In the genomic region with DNA sequence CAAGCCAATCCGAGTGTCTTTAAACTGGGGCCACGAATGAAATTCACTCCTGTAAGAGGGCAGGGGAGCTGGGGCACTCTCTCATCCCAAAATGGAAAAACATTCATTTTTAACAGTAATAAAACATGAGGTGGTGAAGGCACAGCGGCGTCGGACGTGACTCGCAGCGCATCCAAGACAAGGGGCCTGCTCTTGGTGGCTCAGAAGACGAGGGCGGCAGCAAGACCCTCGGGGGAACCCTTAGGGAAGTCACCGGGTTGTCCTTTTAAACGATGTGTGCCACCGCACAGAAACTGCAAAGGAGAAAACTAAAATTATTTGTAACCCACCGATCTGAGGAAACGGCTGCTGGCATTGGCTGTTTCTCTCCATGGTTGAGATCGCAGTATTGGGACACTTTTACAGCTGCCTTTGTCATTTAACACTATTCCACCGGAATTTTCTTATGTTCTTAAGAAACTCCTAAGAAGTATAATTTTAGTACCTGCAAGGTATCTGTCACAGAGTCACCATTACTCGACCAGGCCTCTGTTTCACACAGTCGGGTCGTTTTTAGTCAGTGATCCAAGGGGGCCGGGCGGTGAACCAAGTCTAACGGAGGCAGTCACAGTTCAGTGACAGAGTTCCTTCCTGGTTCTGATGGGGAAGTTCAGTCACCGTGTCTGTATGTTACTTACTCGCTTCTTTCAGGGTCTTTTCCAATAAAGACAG, we compare ENCODE assay signal across 23 cellular contexts.
"Had no signal": no experiment of that assay in that cellular context is flagged by ENCODE, and none has a peak within 500 bp of the region (broad histone marks: within the 10 kb centered on the region; RNA-seq: fewer than 3 reads in every experiment).

No MANE protein-coding gene starts in this region.

- H3K9me3 Mint-ChIP-seq: activated naive CD4-positive, alpha-beta T cell treated with anti-CD3 and anti-CD28 coated beads, Interleukin-2, amount 50 U/mL, for 24 hours; activated T-cell treated with anti-CD3 and anti-CD28 coated beads, Interleukin-2, amount 50 U/mL, for 72 hours; effector memory CD8-positive, alpha-beta T cell; memory B cell; type B pancreatic cell had no signal

- H3K27ac Mint-ChIP-seq: activated naive CD4-positive, alpha-beta T cell treated with anti-CD3 and anti-CD28 coated beads, Interleukin-2, amount 50 U/mL, for 24 hours; activated T-cell treated with anti-CD3 and anti-CD28 coated beads, Interleukin-2, amount 50 U/mL, for 72 hours; effector memory CD8-positive, alpha-beta T cell; memory B cell; type B pancreatic cell had no signal

- H3K4me3 Mint-ChIP-seq: activated naive CD4-positive, alpha-beta T cell treated with anti-CD3 and anti-CD28 coated beads, Interleukin-2, amount 50 U/mL, for 24 hours; activated T-cell treated with anti-CD3 and anti-CD28 coated beads, Interleukin-2, amount 50 U/mL, for 72 hours; brain; effector memory CD8-positive, alpha-beta T cell; memory B cell; type B pancreatic cell had no signal

- ATAC-seq: activated T-cell treated with anti-CD3 and anti-CD28 coated beads, Interleukin-2, amount 50 U/mL, for 72 hours; effector memory CD8-positive, alpha-beta T cell; gastrocnemius medialis; mucosa of descending colon had no signal

- DNase-seq: activated CD4-positive, alpha-beta T cell treated with anti-CD3 and anti-CD28 coated beads for 4 hours; activated CD4-positive, alpha-beta T cell treated with anti-CD3 and anti-CD28 coated beads, Interleukin-2, amount 50 U/mL, for 48 hours; activated CD4-positive, CD25-positive, alpha-beta regulatory T cell; activated CD8-positive, alpha-beta memory T cell treated with anti-CD3 and anti-CD28 coated beads, Interleukin-2, amount 50 U/mL, for 48 hours; activated gamma-delta T cell; activated T-cell treated with anti-CD3 and anti-CD28 coated beads, Interleukin-2, amount 50 U/mL, for 72 hours; effector memory CD8-positive, alpha-beta T cell; esophagus squamous epithelium; gastrocnemius medialis; hypothalamus; posterior cingulate gyrus; retina; stimulated activated CD4-positive, alpha-beta T cell treated with anti-CD3 and anti-CD28 coated beads, Interleukin-2, amount 100 ng/mL, for 48 hours; stimulated activated CD8-positive, alpha-beta memory T cell treated with anti-CD3 and anti-CD28 coated beads, Interleukin-4, amount 100 ng/mL, for 48 hours; stimulated activated naive CD4-positive, alpha-beta T cell; T-helper 1 cell; T-helper 9 cell; testis had no signal

- H3K4me1 Mint-ChIP-seq: activated naive CD4-positive, alpha-beta T cell treated with anti-CD3 and anti-CD28 coated beads, Interleukin-2, amount 50 U/mL, for 24 hours had no signal

- H3K36me3 Mint-ChIP-seq: activated naive CD4-positive, alpha-beta T cell treated with anti-CD3 and anti-CD28 coated beads, Interleukin-2, amount 50 U/mL, for 24 hours; memory B cell; type B pancreatic cell had no signal

- H3K27me3 Mint-ChIP-seq: activated naive CD4-positive, alpha-beta T cell treated with anti-CD3 and anti-CD28 coated beads, Interleukin-2, amount 50 U/mL, for 24 hours; brain; type B pancreatic cell had no signal
